Comparison of ENCODE assay signal across 1 cellular context in genomic region chr19:49006905-49007304, GRCh38.
TF ChIP-seq lines count a peak whose summit lies in the region.

No MANE protein-coding gene starts in this region.

TF ChIP-seq in GM12878, 131 proteins besides CTCF, POLR2A, EP300 and RAD21:
- TF ChIP-seq, protein P1, sequence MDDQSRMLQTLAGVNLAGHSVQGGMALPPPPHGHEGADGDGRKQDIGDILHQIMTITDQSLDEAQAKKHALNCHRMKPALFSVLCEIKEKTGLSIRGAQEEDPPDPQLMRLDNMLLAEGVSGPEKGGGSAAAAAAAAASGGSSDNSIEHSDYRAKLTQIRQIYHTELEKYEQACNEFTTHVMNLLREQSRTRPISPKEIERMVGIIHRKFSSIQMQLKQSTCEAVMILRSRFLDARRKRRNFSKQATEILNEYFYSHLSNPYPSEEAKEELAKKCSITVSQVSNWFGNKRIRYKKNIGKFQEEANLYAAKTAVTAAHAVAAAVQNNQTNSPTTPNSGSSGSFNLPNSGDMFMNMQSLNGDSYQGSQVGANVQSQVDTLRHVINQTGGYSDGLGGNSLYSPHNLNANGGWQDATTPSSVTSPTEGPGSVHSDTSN (IDR thresholded peaks at IDR 0.05; ENCODE audit: insufficient replicate concordance, low read depth, low read length): peak; percentile 48
- TF ChIP-seq TCF3 (IDR thresholded peaks at IDR 0.05; ENCODE audit: borderline replicate concordance, insufficient read depth, low read depth, low read length) (peak; percentile 72; the same call in 1 of the 2 replicates), BCL3 (IDR thresholded peaks at IDR 0.05; ENCODE audit: borderline replicate concordance, insufficient read depth, low read depth, low read length, poor library complexity, severe bottlenecking) (peak; percentile 92)
- TF ChIP-seq, protein P2, sequence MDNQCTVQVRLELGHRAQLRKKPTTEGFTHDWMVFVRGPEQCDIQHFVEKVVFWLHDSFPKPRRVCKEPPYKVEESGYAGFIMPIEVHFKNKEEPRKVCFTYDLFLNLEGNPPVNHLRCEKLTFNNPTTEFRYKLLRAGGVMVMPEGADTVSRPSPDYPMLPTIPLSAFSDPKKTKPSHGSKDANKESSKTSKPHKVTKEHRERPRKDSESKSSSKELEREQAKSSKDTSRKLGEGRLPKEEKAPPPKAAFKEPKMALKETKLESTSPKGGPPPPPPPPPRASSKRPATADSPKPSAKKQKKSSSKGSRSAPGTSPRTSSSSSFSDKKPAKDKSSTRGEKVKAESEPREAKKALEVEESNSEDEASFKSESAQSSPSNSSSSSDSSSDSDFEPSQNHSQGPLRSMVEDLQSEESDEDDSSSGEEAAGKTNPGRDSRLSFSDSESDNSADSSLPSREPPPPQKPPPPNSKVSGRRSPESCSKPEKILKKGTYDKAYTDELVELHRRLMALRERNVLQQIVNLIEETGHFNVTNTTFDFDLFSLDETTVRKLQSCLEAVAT (IDR thresholded peaks at IDR 0.05): no peak
